ENCODE assay signal across 35 cellular contexts in the genomic region with DNA sequence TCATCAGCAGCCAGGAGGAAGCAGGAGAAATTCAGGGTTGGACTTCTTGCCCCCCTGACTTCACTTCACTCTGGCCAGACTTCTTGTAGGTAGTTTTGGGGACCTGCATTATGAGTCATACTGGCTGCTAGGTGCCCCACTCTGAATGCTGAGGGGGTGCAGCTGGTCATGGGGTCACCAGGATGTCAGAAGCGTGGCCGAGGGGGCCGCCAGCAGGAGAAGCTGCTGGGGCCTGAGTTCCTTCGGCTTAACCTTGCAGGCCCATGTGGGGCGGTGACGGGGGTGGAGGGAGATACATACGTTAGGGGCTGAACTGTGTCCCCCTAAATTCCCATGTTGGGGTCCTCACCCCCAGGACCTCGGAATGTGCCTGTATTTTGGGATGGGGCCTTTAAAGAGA. TPM values are rescaled to one million over a fixed set of nuclear protein-coding genes. Genes with fewer than 3 reads are reported as not detected.
"Had no signal": no experiment of that assay in that cellular context is flagged by ENCODE, and none has a peak within 500 bp of the region (broad histone marks: within the 10 kb centered on the region; RNA-seq: fewer than 3 reads in every experiment).

No MANE protein-coding gene starts in this region.

- H3K36me3 Mint-ChIP-seq: activated naive CD8-positive, alpha-beta T cell had no signal

- H3K4me3 Mint-ChIP-seq: activated B cell treated with CpG ODN at 0.5 μM for 24 hours; activated CD8-positive, alpha-beta T cell treated with anti-CD3 and anti-CD28 coated beads for 36 hours; activated naive CD8-positive, alpha-beta T cell; activated T-cell treated with anti-CD3 and anti-CD28 coated beads, Interleukin-2, amount 50 U/mL, for 4 hours; activated T-helper 17 cell treated with anti-CD3 and anti-CD28 coated beads, Interleukin-2, amount 50 U/mL, for 72 hours; T-helper 2 cell treated with Interferon-gamma antibody and Interleukin-4, amounts not matched to agents 5 μg/mL and 100 μg/mL, for 36 hours had no signal

- H3K9me3 ChIP-seq: colonic mucosa, esophagus squamous epithelium, gastroesophageal sphincter had no signal

- H3K27ac ChIP-seq: brain microvascular endothelial cell, colonic mucosa, epithelial cell of prostate, esophagus squamous epithelium, gastroesophageal sphincter had no signal

- H3K4me1 ChIP-seq: colonic mucosa had no signal

- H3K36me3 ChIP-seq: brain microvascular endothelial cell, colonic mucosa, esophagus squamous epithelium, gastroesophageal sphincter, WERI-Rb-1 had no signal

- DNase-seq: activated B cell treated with CpG ODN at 0.5 μM for 24 hours; activated CD4-positive, alpha-beta T cell treated with anti-CD3 and anti-CD28 coated beads for 48 hours; activated CD4-positive, alpha-beta T cell treated with anti-CD3 and anti-CD28 coated beads, Interleukin-2, amount 50 U/mL, for 1 hour; activated CD4-positive, alpha-beta T cell treated with anti-CD3 and anti-CD28 coated beads, Interleukin-2, amount 50 U/mL, for 48 hours; activated CD8-positive, alpha-beta memory T cell treated with anti-CD3 and anti-CD28 coated beads for 24 hours; activated CD8-positive, alpha-beta T cell treated with anti-CD3 and anti-CD28 coated beads for 36 hours; activated effector memory CD4-positive, alpha-beta T cell treated with Interleukin-2 at 50 U/mL for 16 hours; activated gamma-delta T cell treated with Interleukin-2 at 50 U/mL for 16 hours; activated naive CD4-positive, alpha-beta T cell treated with anti-CD3 and anti-CD28 coated beads, Interleukin-2, amount 50 U/mL, for 16 hours; activated naive CD4-positive, alpha-beta T cell treated with Interleukin-2 at 50 U/mL for 16 hours; activated T-cell treated with anti-CD3 and anti-CD28 coated beads, Interleukin-2, amount 50 U/mL, for 4 hours; amniotic stem cell; anterior cingulate cortex; brain microvascular endothelial cell; caudate nucleus; colonic mucosa; effector CD8-positive, alpha-beta T cell; esophagus squamous epithelium; foreskin melanocyte; T-helper 1 cell; T-helper 17 cell; T1000; WERI-Rb-1 had no signal

- H3K4me3 ChIP-seq: colonic mucosa, esophagus squamous epithelium, gastroesophageal sphincter had no signal

- H3K9me3 Mint-ChIP-seq: activated B cell treated with CpG ODN at 0.5 μM for 24 hours; activated CD8-positive, alpha-beta T cell treated with anti-CD3 and anti-CD28 coated beads for 36 hours; activated T-cell treated with anti-CD3 and anti-CD28 coated beads, Interleukin-2, amount 50 U/mL, for 4 hours; activated T-helper 17 cell treated with anti-CD3 and anti-CD28 coated beads, Interleukin-2, amount 50 U/mL, for 72 hours; T-helper 2 cell treated with Interferon-gamma antibody and Interleukin-4, amounts not matched to agents 5 μg/mL and 100 μg/mL, for 36 hours had no signal

- H3K27ac Mint-ChIP-seq: activated B cell treated with CpG ODN at 0.5 μM for 24 hours; activated CD8-positive, alpha-beta T cell treated with anti-CD3 and anti-CD28 coated beads for 36 hours; activated naive CD8-positive, alpha-beta T cell; activated T-helper 17 cell treated with anti-CD3 and anti-CD28 coated beads, Interleukin-2, amount 50 U/mL, for 72 hours; T-helper 17 cell; T-helper 2 cell treated with Interferon-gamma antibody and Interleukin-4, amounts not matched to agents 5 μg/mL and 100 μg/mL, for 36 hours had no signal

- ATAC-seq: activated CD4-positive, CD25-positive, alpha-beta regulatory T cell treated with anti-CD3 and anti-CD28 coated beads, Interleukin-2, amount 50 U/mL, for 24 hours; activated CD8-positive, alpha-beta T cell treated with anti-CD3 and anti-CD28 coated beads for 36 hours; activated T-cell treated with anti-CD3 and anti-CD28 coated beads, Interleukin-2, amount 50 U/mL, for 4 hours; activated T-helper 17 cell treated with anti-CD3 and anti-CD28 coated beads, Interleukin-2, amount 50 U/mL, for 72 hours; gastroesophageal sphincter; T-helper 17 cell had no signal

- H3K4me1 Mint-ChIP-seq: activated T-helper 17 cell treated with anti-CD3 and anti-CD28 coated beads, Interleukin-2, amount 50 U/mL, for 72 hours had no signal

RNA-seq across cellular contexts. Expression of a gene that starts 18.2 kb away (rescaled TPM):
- total RNA-seq: activated B cell treated with CpG ODN at 0.5 μM for 24 hours; activated CD8-positive, alpha-beta T cell treated with anti-CD3 and anti-CD28 coated beads for 36 hours; activated T-cell treated with anti-CD3 and anti-CD28 coated beads, Interleukin-2, amount 50 U/mL, for 4 hours; activated T-helper 17 cell treated with anti-CD3 and anti-CD28 coated beads, Interleukin-2, amount 50 U/mL, for 72 hours; astrocyte; bronchial epithelial cell; colonic mucosa; dermis microvascular lymphatic vessel endothelial cell; endothelial cell of umbilical vein; esophagus squamous epithelium; fibroblast of lung; fibroblast of villous mesenchyme; gastroesophageal sphincter; T-helper 17 cell had no signal
